In the genomic region with DNA sequence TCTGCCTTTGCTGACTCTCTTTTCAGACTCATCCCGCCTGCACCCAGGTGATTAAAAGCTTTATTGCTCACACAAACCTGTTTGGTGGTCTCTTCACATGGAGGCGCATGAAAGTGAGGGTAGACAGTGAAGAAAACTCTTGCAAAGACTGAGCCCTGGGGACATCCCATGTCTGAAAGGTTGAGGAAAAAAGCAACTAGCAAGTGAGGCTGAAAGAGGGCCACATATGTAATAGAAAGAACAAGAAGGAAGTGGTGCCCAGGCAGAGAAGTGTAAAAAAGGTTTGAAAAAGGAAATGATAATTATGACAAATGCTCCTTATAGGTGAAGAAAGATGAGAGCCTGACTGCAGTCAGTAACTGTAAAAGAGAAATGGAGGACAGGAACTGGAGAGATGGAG, we compare ENCODE assay signal across 1 cellular context.
TF ChIP-seq lines count a peak whose summit lies in the region.

No MANE protein-coding gene starts in this region.

TF ChIP-seq in GM23338, 12 proteins besides CTCF, POLR2A, EP300 and RAD21 (continued from another document):
- TF ChIP-seq, protein P1, sequence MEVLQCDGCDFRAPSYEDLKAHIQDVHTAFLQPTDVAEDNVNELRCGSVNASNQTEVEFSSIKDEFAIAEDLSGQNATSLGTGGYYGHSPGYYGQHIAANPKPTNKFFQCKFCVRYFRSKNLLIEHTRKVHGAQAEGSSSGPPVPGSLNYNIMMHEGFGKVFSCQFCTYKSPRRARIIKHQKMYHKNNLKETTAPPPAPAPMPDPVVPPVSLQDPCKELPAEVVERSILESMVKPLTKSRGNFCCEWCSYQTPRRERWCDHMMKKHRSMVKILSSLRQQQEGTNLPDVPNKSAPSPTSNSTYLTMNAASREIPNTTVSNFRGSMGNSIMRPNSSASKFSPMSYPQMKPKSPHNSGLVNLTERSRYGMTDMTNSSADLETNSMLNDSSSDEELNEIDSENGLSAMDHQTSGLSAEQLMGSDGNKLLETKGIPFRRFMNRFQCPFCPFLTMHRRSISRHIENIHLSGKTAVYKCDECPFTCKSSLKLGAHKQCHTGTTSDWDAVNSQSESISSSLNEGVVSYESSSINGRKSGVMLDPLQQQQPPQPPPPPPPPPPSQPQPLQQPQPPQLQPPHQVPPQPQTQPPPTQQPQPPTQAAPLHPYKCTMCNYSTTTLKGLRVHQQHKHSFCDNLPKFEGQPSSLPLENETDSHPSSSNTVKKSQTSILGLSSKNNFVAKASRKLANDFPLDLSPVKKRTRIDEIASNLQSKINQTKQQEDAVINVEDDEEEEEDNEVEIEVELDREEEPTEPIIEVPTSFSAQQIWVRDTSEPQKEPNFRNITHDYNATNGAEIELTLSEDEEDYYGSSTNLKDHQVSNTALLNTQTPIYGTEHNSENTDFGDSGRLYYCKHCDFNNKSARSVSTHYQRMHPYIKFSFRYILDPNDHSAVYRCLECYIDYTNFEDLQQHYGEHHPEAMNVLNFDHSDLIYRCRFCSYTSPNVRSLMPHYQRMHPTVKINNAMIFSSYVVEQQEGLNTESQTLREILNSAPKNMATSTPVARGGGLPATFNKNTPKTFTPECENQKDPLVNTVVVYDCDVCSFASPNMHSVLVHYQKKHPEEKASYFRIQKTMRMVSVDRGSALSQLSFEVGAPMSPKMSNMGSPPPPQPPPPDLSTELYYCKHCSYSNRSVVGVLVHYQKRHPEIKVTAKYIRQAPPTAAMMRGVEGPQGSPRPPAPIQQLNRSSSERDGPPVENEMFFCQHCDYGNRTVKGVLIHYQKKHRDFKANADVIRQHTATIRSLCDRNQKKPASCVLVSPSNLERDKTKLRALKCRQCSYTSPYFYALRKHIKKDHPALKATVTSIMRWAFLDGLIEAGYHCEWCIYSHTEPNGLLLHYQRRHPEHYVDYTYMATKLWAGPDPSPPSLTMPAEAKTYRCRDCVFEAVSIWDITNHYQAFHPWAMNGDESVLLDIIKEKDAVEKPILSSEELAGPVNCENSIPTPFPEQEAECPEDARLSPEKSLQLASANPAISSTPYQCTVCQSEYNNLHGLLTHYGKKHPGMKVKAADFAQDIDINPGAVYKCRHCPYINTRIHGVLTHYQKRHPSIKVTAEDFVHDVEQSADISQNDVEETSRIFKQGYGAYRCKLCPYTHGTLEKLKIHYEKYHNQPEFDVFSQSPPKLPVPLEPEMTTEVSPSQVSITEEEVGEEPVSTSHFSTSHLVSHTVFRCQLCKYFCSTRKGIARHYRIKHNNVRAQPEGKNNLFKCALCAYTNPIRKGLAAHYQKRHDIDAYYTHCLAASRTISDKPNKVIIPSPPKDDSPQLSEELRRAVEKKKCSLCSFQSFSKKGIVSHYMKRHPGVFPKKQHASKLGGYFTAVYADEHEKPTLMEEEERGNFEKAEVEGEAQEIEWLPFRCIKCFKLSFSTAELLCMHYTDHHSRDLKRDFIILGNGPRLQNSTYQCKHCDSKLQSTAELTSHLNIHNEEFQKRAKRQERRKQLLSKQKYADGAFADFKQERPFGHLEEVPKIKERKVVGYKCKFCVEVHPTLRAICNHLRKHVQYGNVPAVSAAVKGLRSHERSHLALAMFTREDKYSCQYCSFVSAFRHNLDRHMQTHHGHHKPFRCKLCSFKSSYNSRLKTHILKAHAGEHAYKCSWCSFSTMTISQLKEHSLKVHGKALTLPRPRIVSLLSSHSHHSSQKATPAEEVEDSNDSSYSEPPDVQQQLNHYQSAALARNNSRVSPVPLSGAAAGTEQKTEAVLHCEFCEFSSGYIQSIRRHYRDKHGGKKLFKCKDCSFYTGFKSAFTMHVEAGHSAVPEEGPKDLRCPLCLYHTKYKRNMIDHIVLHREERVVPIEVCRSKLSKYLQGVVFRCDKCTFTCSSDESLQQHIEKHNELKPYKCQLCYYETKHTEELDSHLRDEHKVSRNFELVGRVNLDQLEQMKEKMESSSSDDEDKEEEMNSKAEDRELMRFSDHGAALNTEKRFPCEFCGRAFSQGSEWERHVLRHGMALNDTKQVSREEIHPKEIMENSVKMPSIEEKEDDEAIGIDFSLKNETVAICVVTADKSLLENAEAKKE (CRISPR knock-in tag; IDR thresholded peaks at IDR 0.05), result no peak
- TF ChIP-seq CREB1 (CRISPR knock-in tag; IDR thresholded peaks at IDR 0.05; ENCODE audit: low read depth) (no peak), EZH2 (IDR thresholded peaks at IDR 0.05; ENCODE audit: low read depth, unreplicated experiment) (no peak), POLR2AphosphoS5 (IDR thresholded peaks at IDR 0.05; ENCODE audit: low read depth) (no peak), ZNF114 (CRISPR knock-in tag; IDR thresholded peaks at IDR 0.05) (no peak)
- TF ChIP-seq, protein P2, sequence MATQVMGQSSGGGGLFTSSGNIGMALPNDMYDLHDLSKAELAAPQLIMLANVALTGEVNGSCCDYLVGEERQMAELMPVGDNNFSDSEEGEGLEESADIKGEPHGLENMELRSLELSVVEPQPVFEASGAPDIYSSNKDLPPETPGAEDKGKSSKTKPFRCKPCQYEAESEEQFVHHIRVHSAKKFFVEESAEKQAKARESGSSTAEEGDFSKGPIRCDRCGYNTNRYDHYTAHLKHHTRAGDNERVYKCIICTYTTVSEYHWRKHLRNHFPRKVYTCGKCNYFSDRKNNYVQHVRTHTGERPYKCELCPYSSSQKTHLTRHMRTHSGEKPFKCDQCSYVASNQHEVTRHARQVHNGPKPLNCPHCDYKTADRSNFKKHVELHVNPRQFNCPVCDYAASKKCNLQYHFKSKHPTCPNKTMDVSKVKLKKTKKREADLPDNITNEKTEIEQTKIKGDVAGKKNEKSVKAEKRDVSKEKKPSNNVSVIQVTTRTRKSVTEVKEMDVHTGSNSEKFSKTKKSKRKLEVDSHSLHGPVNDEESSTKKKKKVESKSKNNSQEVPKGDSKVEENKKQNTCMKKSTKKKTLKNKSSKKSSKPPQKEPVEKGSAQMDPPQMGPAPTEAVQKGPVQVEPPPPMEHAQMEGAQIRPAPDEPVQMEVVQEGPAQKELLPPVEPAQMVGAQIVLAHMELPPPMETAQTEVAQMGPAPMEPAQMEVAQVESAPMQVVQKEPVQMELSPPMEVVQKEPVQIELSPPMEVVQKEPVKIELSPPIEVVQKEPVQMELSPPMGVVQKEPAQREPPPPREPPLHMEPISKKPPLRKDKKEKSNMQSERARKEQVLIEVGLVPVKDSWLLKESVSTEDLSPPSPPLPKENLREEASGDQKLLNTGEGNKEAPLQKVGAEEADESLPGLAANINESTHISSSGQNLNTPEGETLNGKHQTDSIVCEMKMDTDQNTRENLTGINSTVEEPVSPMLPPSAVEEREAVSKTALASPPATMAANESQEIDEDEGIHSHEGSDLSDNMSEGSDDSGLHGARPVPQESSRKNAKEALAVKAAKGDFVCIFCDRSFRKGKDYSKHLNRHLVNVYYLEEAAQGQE (IDR thresholded peaks at IDR 0.05; ENCODE audit: unreplicated experiment), result no peak
- TF ChIP-seq, protein P3, sequence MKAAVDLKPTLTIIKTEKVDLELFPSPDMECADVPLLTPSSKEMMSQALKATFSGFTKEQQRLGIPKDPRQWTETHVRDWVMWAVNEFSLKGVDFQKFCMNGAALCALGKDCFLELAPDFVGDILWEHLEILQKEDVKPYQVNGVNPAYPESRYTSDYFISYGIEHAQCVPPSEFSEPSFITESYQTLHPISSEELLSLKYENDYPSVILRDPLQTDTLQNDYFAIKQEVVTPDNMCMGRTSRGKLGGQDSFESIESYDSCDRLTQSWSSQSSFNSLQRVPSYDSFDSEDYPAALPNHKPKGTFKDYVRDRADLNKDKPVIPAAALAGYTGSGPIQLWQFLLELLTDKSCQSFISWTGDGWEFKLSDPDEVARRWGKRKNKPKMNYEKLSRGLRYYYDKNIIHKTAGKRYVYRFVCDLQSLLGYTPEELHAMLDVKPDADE (IDR thresholded peaks at IDR 0.05), result no peak
